Comparison of ENCODE assay signal across 13 cellular contexts in genomic region chr4:95197353-95197752, GRCh38.
DNase-seq lines count a peak whose midpoint lies in the region; ATAC-seq and TF ChIP-seq lines count a peak whose summit lies in the region.
"Had no signal": no experiment of that assay in that cellular context is flagged by ENCODE, and none has a peak within 500 bp of the region (broad histone marks: within the 10 kb centered on the region; RNA-seq: fewer than 3 reads in every experiment).

No MANE protein-coding gene starts in this region.

- H3K27ac ChIP-seq in DND-41 (ENCODE audit: low read length) (no peak overlapping the region), GM23338 (ENCODE audit: low read depth) (no peak overlapping the region), esophagus muscularis mucosa (replicated peaks in 1 of 4) (no peak overlapping the region), uterus (no peak overlapping the region)

- H3K4me1 ChIP-seq in DND-41 (ENCODE audit: insufficient read depth, low read length) (no peaks in the 10 kb centered on the region), GM23338 (ENCODE audit: insufficient read depth) (no peaks in the 10 kb centered on the region), esophagus muscularis mucosa (no peaks in the 10 kb centered on the region), uterus (no peaks in the 10 kb centered on the region)

- H4K20me1 ChIP-seq in DND-41 (ENCODE audit: insufficient read depth, low read length) (no peaks in the 10 kb centered on the region), GM23338 (replicated peaks; ENCODE audit: insufficient read depth) (no peaks in the 10 kb centered on the region; the same call in 1 of the 2 replicates)

- H3K27me3 ChIP-seq in DND-41 (ENCODE audit: insufficient read depth, low read length, poor library complexity), result no peaks in the 10 kb centered on the region
- H3K27me3 ChIP-seq in GM23338 (ENCODE audit: insufficient read depth), result no peaks in the 10 kb centered on the region
- H3K27me3 ChIP-seq in esophagus muscularis mucosa, result no peaks in the 10 kb centered on the region
- no peaks in the 10 kb centered on the region for H3K27me3 ChIP-seq in uterus

- TF ChIP-seq CTCF in DND-41 (IDR thresholded peaks at IDR 0.05; ENCODE audit: borderline replicate concordance, extremely low read depth, low read length, poor library complexity, severe bottlenecking) (no peak), GM23338 (conservative IDR thresholded peaks at IDR 0.05; ENCODE audit: low read depth in 2 of 2) (no peak), esophagus muscularis mucosa (IDR thresholded peaks at IDR 0.05) (no peak), uterus (IDR thresholded peaks at IDR 0.05) (no peak)

- 0 out of 2 replicates have a peak overlapping the region, but pooled peaks have one; percentile 0 for H2AFZ ChIP-seq in DND-41 (ENCODE audit: low read depth, low read length)
- H2AFZ ChIP-seq in GM23338, result peak overlapping the region; percentile 66; the same call in 1 of the 2 replicates

- no peak for DNase-seq in DND-41
- DNase-seq in GM23338 (ENCODE audit: low spot score), result no peak
- DNase-seq in T-helper 17 cell, result no peak
- DNase-seq in esophagus muscularis mucosa (ENCODE audit: extremely low spot score), result peak; percentile 64
- DNase-seq in uterus, result no peak
- no peak for DNase-seq in effector CD4-positive, alpha-beta T cell
- DNase-seq in SHP77 (lab: John Stamatoyannopoulos, UW), result no peak
- DNase-seq: C1 segment of cervical spinal cord; CD4-positive, alpha-beta memory T cell; DMS79; EL had no signal

- H3F3A ChIP-seq in GM23338 (replicated peaks; ENCODE audit: low read depth), result no peaks in the 10 kb centered on the region

- 0 out of 2 replicates have a peak, but pooled peaks cover 4% of the 10 kb centered on the region for H3K9me2 ChIP-seq in GM23338 (ENCODE audit: insufficient read depth)

- H3K4me3 Mint-ChIP-seq in GM23338, result no peak overlapping the region
- H3K4me3 Mint-ChIP-seq in T-helper 17 cell, result no peak overlapping the region
- H3K4me3 Mint-ChIP-seq: B cell; CD4-positive, alpha-beta memory T cell had no signal

- H3K27ac Mint-ChIP-seq in GM23338 (no peak overlapping the region), T-helper 17 cell (peak overlapping the region; percentile 41)
- H3K27ac Mint-ChIP-seq: B cell; CD4-positive, alpha-beta memory T cell had no signal

- ATAC-seq in DND-41 (ENCODE audit: insufficient read depth, low read depth), result no peak
- ATAC-seq in GM23338, result no peak
- no peak for ATAC-seq in T-helper 17 cell
- ATAC-seq in HG03442 (IDR thresholded peaks at IDR 0.05; ENCODE audit: unreplicated experiment), result no peak

- WGBS in esophagus muscularis mucosa, result 97% methylated on average over 6 of the region's 6 CpGs

- H3K9ac ChIP-seq in DND-41 (ENCODE audit: low read depth, low read length), result no peak overlapping the region

- peaks cover 14% of the 10 kb centered on the region for H3K27me3 Mint-ChIP-seq in GM23338 (ENCODE audit: insufficient read depth, low read depth, poor library complexity)
- H3K27me3 Mint-ChIP-seq in T-helper 17 cell, result no peaks in the 10 kb centered on the region
- H3K27me3 Mint-ChIP-seq: B cell had no signal

- no peak for TF ChIP-seq POLR2A in esophagus muscularis mucosa (IDR thresholded peaks at IDR 0.05; ENCODE audit: low read depth)
- no peak for TF ChIP-seq POLR2A in uterus (IDR thresholded peaks at IDR 0.05)

- no peaks in the 10 kb centered on the region for H3K79me2 ChIP-seq in DND-41 (ENCODE audit: insufficient read depth, low read length)
- no peaks in the 10 kb centered on the region for H3K79me2 ChIP-seq in GM23338 (replicated peaks; ENCODE audit: insufficient read depth)

- no peaks in the 10 kb centered on the region for H3K36me3 Mint-ChIP-seq in GM23338 (ENCODE audit: low read depth)
- no peaks in the 10 kb centered on the region for H3K36me3 Mint-ChIP-seq in T-helper 17 cell (ENCODE audit: low read depth)
- H3K36me3 Mint-ChIP-seq: CD4-positive, alpha-beta memory T cell had no signal

- no peak overlapping the region for H3K4me2 ChIP-seq in DND-41 (ENCODE audit: insufficient read depth, low read length)
- no peak overlapping the region for H3K4me2 ChIP-seq in GM23338

- H3K9me3 Mint-ChIP-seq in GM23338, result no peaks in the 10 kb centered on the region
- H3K9me3 Mint-ChIP-seq: CD4-positive, alpha-beta memory T cell had no signal

- H3K4me1 Mint-ChIP-seq in GM23338 (no peaks in the 10 kb centered on the region; the same call in 1 of the 3 replicates), T-helper 17 cell (peaks cover 22% of the 10 kb centered on the region)
- H3K4me1 Mint-ChIP-seq: B cell had no signal

- no peak for TF ChIP-seq EP300 in esophagus muscularis mucosa (IDR thresholded peaks at IDR 0.05)

- intact Hi-C loops in esophagus muscularis mucosa (cut with DNase I) (no loop called here), uterus (cut with DNase I; ENCODE audit: low total_unique reads) (no loop called here)

- no peak overlapping the region for H3K4me3 ChIP-seq in DND-41 (ENCODE audit: low read depth in 1 of 2, low read length in 2 of 2)
- no peak overlapping the region for H3K4me3 ChIP-seq in GM23338
- H3K4me3 ChIP-seq in esophagus muscularis mucosa, result no peak overlapping the region
- no peak overlapping the region for H3K4me3 ChIP-seq in uterus

- H3K9me3 ChIP-seq in DND-41 (ENCODE audit: insufficient read depth, low read length, severe bottlenecking) (no peaks in the 10 kb centered on the region), T-helper 17 cell (ENCODE audit: control insufficient read depth, low read length, poor library complexity, severe bottlenecking) (no peaks in the 10 kb centered on the region), esophagus muscularis mucosa (no peaks in the 10 kb centered on the region), uterus (no peaks in the 10 kb centered on the region)

- H3K36me3 ChIP-seq in DND-41 (ENCODE audit: insufficient read depth, low read length), result no peaks in the 10 kb centered on the region
- H3K36me3 ChIP-seq in GM23338 (ENCODE audit: insufficient read depth), result no peaks in the 10 kb centered on the region
- H3K36me3 ChIP-seq in esophagus muscularis mucosa, result no peaks in the 10 kb centered on the region
- H3K36me3 ChIP-seq in uterus, result no peaks in the 10 kb centered on the region

TF ChIP-seq in GM23338, 12 proteins besides CTCF, POLR2A, EP300 and RAD21:
- no peak for TF ChIP-seq EZH2phosphoT487 (IDR thresholded peaks at IDR 0.05; ENCODE audit: unreplicated experiment)
- no peak for TF ChIP-seq JUNB (IDR thresholded peaks at IDR 0.05; ENCODE audit: unreplicated experiment)
- TF ChIP-seq POLR2AphosphoS5 (IDR thresholded peaks at IDR 0.05; ENCODE audit: low read depth), result no peak
- TF ChIP-seq CREB1 (CRISPR knock-in tag; IDR thresholded peaks at IDR 0.05; ENCODE audit: low read depth), result no peak
- TF ChIP-seq ZNF331 (CRISPR knock-in tag; IDR thresholded peaks at IDR 0.05; ENCODE audit: low read depth), result no peak
- no peak for TF ChIP-seq EZH2 (IDR thresholded peaks at IDR 0.05; ENCODE audit: low read depth, unreplicated experiment)
- TF ChIP-seq ZNF114 (CRISPR knock-in tag; IDR thresholded peaks at IDR 0.05), result no peak
